Comparison of ENCODE assay signal across 35 cellular contexts in genomic region chr1:239317948-239318347, GRCh38.
"Had no signal": no experiment of that assay in that cellular context is flagged by ENCODE, and none has a peak within 500 bp of the region (broad histone marks: within the 10 kb centered on the region; RNA-seq: fewer than 3 reads in every experiment).

No MANE protein-coding gene starts in this region.

- H3K9me3 ChIP-seq: adrenal gland, ascending aorta, body of pancreas, breast epithelium had no signal

- DNase-seq: activated effector memory CD4-positive, alpha-beta T cell treated with anti-CD3 and anti-CD28 coated beads, Interleukin-2, amount 50 U/mL, for 16 hours; activated effector memory CD4-positive, alpha-beta T cell treated with Interleukin-2 at 50 U/mL for 16 hours; activated gamma-delta T cell; activated gamma-delta T cell treated with Interleukin-2 at 50 U/mL for 16 hours; activated naive CD4-positive, alpha-beta T cell; activated naive CD4-positive, alpha-beta T cell treated with anti-CD3 and anti-CD28 coated beads for 36 hours; activated naive CD4-positive, alpha-beta T cell treated with anti-CD3 and anti-CD28 coated beads, Interleukin-2, amount 10 ng/mL, durations not matched to agents 7 days and 5 days; activated naive CD4-positive, alpha-beta T cell treated with anti-CD3 and anti-CD28 coated beads, Interleukin-2, amount 50 U/mL, for 16 hours; activated naive CD4-positive, alpha-beta T cell treated with Interleukin-2 at 50 U/mL for 16 hours; activated naive CD8-positive, alpha-beta T cell treated with anti-CD3 and anti-CD28 coated beads for 36 hours; activated naive CD8-positive, alpha-beta T cell treated with anti-CD3 and anti-CD28 coated beads, Interleukin-2, amount 10 ng/mL, durations not matched to agents 7 days and 5 days; activated naive CD8-positive, alpha-beta T cell treated with anti-CD3 and anti-CD28 coated beads, Interleukin-2, amount 50 U/mL, for 24 hours; activated T-cell treated with anti-CD3 and anti-CD28 coated beads for 4 hours; activated T-cell treated with anti-CD3 and anti-CD28 coated beads, Interleukin-2, amount 50 U/mL, for 1 hour; activated T-cell treated with anti-CD3 and anti-CD28 coated beads, Interleukin-2, amount 50 U/mL, for 24 hours; activated T-cell treated with anti-CD3 and anti-CD28 coated beads, Interleukin-2, amount 50 U/mL, for 4 hours; activated T-cell treated with anti-CD3 and anti-CD28 coated beads, Interleukin-2, amount 50 U/mL, for 48 hours; activated T-cell treated with anti-CD3 and anti-CD28 coated beads, Interleukin-2, amount 50 U/mL, for 72 hours; adrenal gland; amniotic stem cell; amygdala; anterior cingulate cortex; aorta; body of pancreas; brain microvascular endothelial cell; caudate nucleus; central memory CD4-positive, alpha-beta T cell; cerebellar nuclear complex had no signal

- H3K27me3 ChIP-seq: adrenal gland, ascending aorta, body of pancreas, brain microvascular endothelial cell, breast epithelium, cardiac muscle cell had no signal

- H3K27ac ChIP-seq: adrenal gland, ascending aorta, body of pancreas, brain microvascular endothelial cell, breast epithelium, cardiac muscle cell had no signal

- H3K4me3 ChIP-seq: adrenal gland, ascending aorta, body of pancreas, breast epithelium, cardiac muscle cell had no signal

- H3K36me3 ChIP-seq: adrenal gland, ascending aorta, brain microvascular endothelial cell, breast epithelium, cardiac muscle cell had no signal

- FAIRE-seq: astrocyte, bronchial epithelial cell had no signal

- ATAC-seq: activated naive CD4-positive, alpha-beta T cell treated with anti-CD3 and anti-CD28 coated beads, Interleukin-2, amount 50 U/mL, for 72 hours; activated naive CD8-positive, alpha-beta T cell treated with anti-CD3 and anti-CD28 coated beads, Interleukin-2, amount 50 U/mL, for 24 hours; activated T-cell treated with anti-CD3 and anti-CD28 coated beads, Interleukin-2, amount 50 U/mL, for 4 hours; activated T-cell treated with anti-CD3 and anti-CD28 coated beads, Interleukin-2, amount 50 U/mL, for 72 hours; activated T-helper 17 cell treated with anti-CD3 and anti-CD28 coated beads, Interleukin-2, amount 50 U/mL, for 72 hours; body of pancreas had no signal

- H3K4me1 ChIP-seq: adrenal gland, ascending aorta, breast epithelium had no signal
